In genomic region chr2:5868891-5869400, GRCh38 we compare ENCODE assay signal across 24 cellular contexts.
"Had no signal": no experiment of that assay in that cellular context is flagged by ENCODE, and none has a peak within 500 bp of the region (broad histone marks: within the 10 kb centered on the region; RNA-seq: fewer than 3 reads in every experiment).

No MANE protein-coding gene starts in this region.

- H3K4me3 ChIP-seq: heart left ventricle, left ventricle myocardium inferior, mucosa of descending colon, ovary, right atrium auricular region, right lobe of liver, skin epidermis, tibial nerve, upper lobe of left lung, vagina had no signal

- H3K27me3 ChIP-seq: heart left ventricle, ovary, right atrium auricular region, right lobe of liver, tibial nerve, upper lobe of left lung, vagina had no signal

- ATAC-seq: heart left ventricle; mucosa of descending colon; natural killer cell; right lobe of liver; stimulated activated naive B cell treated with anti-CD40 and anti-IgM and Interleukin-4, amounts not matched to agents 10 μg/mL and 1 μg/mL and 100 μg/mL, for 72 hours; stimulated activated naive CD8-positive, alpha-beta T cell treated with anti-CD3 and anti-CD28 coated beads, Interleukin-15, Interleukin-2, amounts not matched to agents 100 U/mL and 50 U/mL, for 24 hours had no signal

- H3K4me1 Mint-ChIP-seq: immature natural killer cell; memory B cell; naive B cell; natural killer cell; stimulated activated naive B cell treated with anti-CD40 and anti-IgM and Interleukin-4, amounts not matched to agents 10 μg/mL and 1 μg/mL and 100 μg/mL, for 72 hours had no signal

- H3K27ac Mint-ChIP-seq: immature natural killer cell; memory B cell; naive B cell; natural killer cell; progenitor cell of endocrine pancreas; stimulated activated naive B cell treated with anti-CD40 and anti-IgM and Interleukin-4, amounts not matched to agents 10 μg/mL and 1 μg/mL and 100 μg/mL, for 72 hours had no signal

- DNase-seq: hypothalamus; immature natural killer cell; left ventricle myocardium inferior; midbrain; mucosa of descending colon; naive B cell; natural killer cell; ovary; right lobe of liver; stimulated activated CD4-positive, alpha-beta T cell treated with anti-CD3 and anti-CD28 coated beads, Interleukin-12 subunit alpha, Interleukin-12 subunit beta, amount 100 ng/mL, for 4 hours; stimulated activated CD4-positive, alpha-beta T cell treated with anti-CD3 and anti-CD28 coated beads, Interleukin-15, amount 100 ng/mL, for 24 hours; stimulated activated CD4-positive, alpha-beta T cell treated with anti-CD3 and anti-CD28 coated beads, Interleukin-2, amount 100 ng/mL, for 24 hours; stimulated activated CD4-positive, alpha-beta T cell treated with anti-CD3 and anti-CD28 coated beads, Interleukin-4, amount 100 ng/mL, for 1 hour; stimulated activated naive B cell treated with anti-CD40 and anti-IgM and Interleukin-4, amounts not matched to agents 10 μg/mL and 1 μg/mL and 100 μg/mL, for 72 hours; stimulated activated naive CD8-positive, alpha-beta T cell treated with anti-CD3 and anti-CD28 coated beads, Interleukin-15, Interleukin-2, amounts not matched to agents 100 U/mL and 50 U/mL, for 24 hours; substantia nigra; upper lobe of left lung had no signal

- H3K27ac ChIP-seq: heart left ventricle, left ventricle myocardium inferior, ovary, right atrium auricular region, right lobe of liver, skin epidermis, tibial nerve, upper lobe of left lung, vagina had no signal

- H3K36me3 ChIP-seq: heart left ventricle, left ventricle myocardium inferior, ovary, right atrium auricular region, right lobe of liver, tibial nerve, upper lobe of left lung, vagina had no signal

- H3K4me1 ChIP-seq: heart left ventricle, left ventricle myocardium inferior, right atrium auricular region, right lobe of liver, tibial nerve, upper lobe of left lung, vagina had no signal

- H3K27me3 Mint-ChIP-seq: memory B cell; stimulated activated naive B cell treated with anti-CD40 and anti-IgM and Interleukin-4, amounts not matched to agents 10 μg/mL and 1 μg/mL and 100 μg/mL, for 72 hours had no signal

- H3K4me3 Mint-ChIP-seq: immature natural killer cell; memory B cell; naive B cell; natural killer cell; stimulated activated naive B cell treated with anti-CD40 and anti-IgM and Interleukin-4, amounts not matched to agents 10 μg/mL and 1 μg/mL and 100 μg/mL, for 72 hours had no signal

- H3K36me3 Mint-ChIP-seq: immature natural killer cell; memory B cell; naive B cell; natural killer cell; stimulated activated naive B cell treated with anti-CD40 and anti-IgM and Interleukin-4, amounts not matched to agents 10 μg/mL and 1 μg/mL and 100 μg/mL, for 72 hours had no signal

- H3K9me3 ChIP-seq: ovary, right lobe of liver, upper lobe of left lung, vagina had no signal
